Comparison of ENCODE assay signal across 13 cellular contexts in genomic region chr5:149421834-149422233, GRCh38. TPM values are rescaled to one million over a fixed set of nuclear protein-coding genes. Genes with fewer than 3 reads are reported as not detected.
DNase-seq lines count a peak whose midpoint lies in the region; ATAC-seq and TF ChIP-seq lines count a peak whose summit lies in the region.
"Had no signal": no experiment of that assay in that cellular context is flagged by ENCODE, and none has a peak within 500 bp of the region (broad histone marks: within the 10 kb centered on the region; RNA-seq: fewer than 3 reads in every experiment).

No MANE protein-coding gene starts in this region.

- TF ChIP-seq EP300 in ovary (IDR thresholded peaks at IDR 0.05), result no peak

- no peaks in the 10 kb centered on the region for H3K36me3 Mint-ChIP-seq in CD4-positive, alpha-beta T cell (ENCODE audit: low read depth)
- H3K36me3 Mint-ChIP-seq: CD4-positive, CD25-positive, alpha-beta regulatory T cell had no signal

- H3K4me1 ChIP-seq in Peyer's patch (peaks cover 0 to 25% (median 0%) of the 10 kb centered on the region in 4 donors), ovary (ENCODE audit: insufficient read depth) (peaks cover 53% of the 10 kb centered on the region)

- ATAC-seq in CD4-positive, alpha-beta T cell (ENCODE audit: poor library complexity), result no peak
- ATAC-seq: activated CD4-positive, CD25-positive, alpha-beta regulatory T cell treated with anti-CD3 and anti-CD28 coated beads, Interleukin-2, amount 50 U/mL, for 24 hours had no signal

- H3K4me3 ChIP-seq in AG10803 (ENCODE audit: low read length) (no peak overlapping the region), Peyer's patch (no peak overlapping the region), ovary (no peak overlapping the region)

- H3K9me3 ChIP-seq in Peyer's patch (no peaks in the 10 kb centered on the region), ovary (no peaks in the 10 kb centered on the region)
- H3K9me3 ChIP-seq in CD4-positive, alpha-beta T cell (ENCODE audit: control insufficient read depth, low read length), result no peaks in the 10 kb centered on the region

- TF ChIP-seq POLR2A in Peyer's patch (IDR thresholded peaks at IDR 0.05) (no peak), ovary (IDR thresholded peaks at IDR 0.05) (no peak)

- POLR2A ChIA-PET in CD4-positive, alpha-beta T cell (lab: Charles Lee), result interaction anchor here (0.6 to 1.3 kb wide), 3 partner anchors 101 to 146 kb away, joined by 3 to 4 read pairs (median 3); partner anchors contain the start of gene CSNK1A1

- DNase-seq in AG10803 (ENCODE audit: low read depth), result peak; percentile 66
- no peak for DNase-seq in Peyer's patch
- peak; percentile 44 for DNase-seq in fibroblast of gingiva (ENCODE audit: low read depth)
- no peak for DNase-seq in ovary
- no peak for DNase-seq in CD4-positive, alpha-beta T cell
- DNase-seq in middle frontal gyrus (ENCODE audit: extremely low spot score, low spot score), result no peak
- DNase-seq in UCSD-AML1 (lab: John Stamatoyannopoulos, UW; ENCODE audit: unreplicated experiment), result no peak
- DNase-seq in NOMO-1 treated with dmso at 0.1 percent for 144 hours (lab: John Stamatoyannopoulos, UW; ENCODE audit: unreplicated experiment), result no peak
- DNase-seq: CD4-positive, CD25-positive, alpha-beta regulatory T cell; NCI-H1105 had no signal

- no peak overlapping the region for H3K4me3 Mint-ChIP-seq in CD4-positive, alpha-beta T cell
- H3K4me3 Mint-ChIP-seq: CD4-positive, CD25-positive, alpha-beta regulatory T cell had no signal

- H3K27me3 Mint-ChIP-seq in CD4-positive, alpha-beta T cell, result no peaks in the 10 kb centered on the region

- H3K36me3 ChIP-seq in Peyer's patch (peaks cover 0 to 28% (median 0%) of the 10 kb centered on the region in 3 donors), ovary (no peaks in the 10 kb centered on the region)

- no peak overlapping the region for H3K27ac Mint-ChIP-seq in CD4-positive, alpha-beta T cell
- H3K27ac Mint-ChIP-seq: CD4-positive, CD25-positive, alpha-beta regulatory T cell had no signal

- H3K9me3 Mint-ChIP-seq in CD4-positive, alpha-beta T cell, result no peaks in the 10 kb centered on the region
- H3K9me3 Mint-ChIP-seq: CD4-positive, CD25-positive, alpha-beta regulatory T cell had no signal

- whole genome bisulfite sequencing in ovary, 3 donors, result 22 to 32% (median 26%) methylated on average over 5 of the region's 5 CpGs

- peak overlapping the region; percentile 49 to 90 (median 67) for H3K27ac ChIP-seq in Peyer's patch
- peak overlapping the region; percentile 37 to 79 for H3K27ac ChIP-seq in ovary
- no peak overlapping the region for H3K27ac ChIP-seq in CD4-positive, alpha-beta T cell (ENCODE audit: low read depth, low read length)

- no peaks in the 10 kb centered on the region for H3K27me3 ChIP-seq in Peyer's patch
- no peaks in the 10 kb centered on the region for H3K27me3 ChIP-seq in ovary
- H3K27me3 ChIP-seq in CD4-positive, alpha-beta T cell (ENCODE audit: control insufficient read depth, insufficient read depth, low read length), result no peaks in the 10 kb centered on the region

- TF ChIP-seq CTCF in AG10803 (conservative IDR thresholded peaks at IDR 0.05; ENCODE audit: low read length) (no peak), Peyer's patch (IDR thresholded peaks at IDR 0.05) (no peak), ovary (IDR thresholded peaks at IDR 0.05) (no peak)
- TF ChIP-seq CTCF in CD4-positive, alpha-beta T cell (IDR thresholded peaks at IDR 0.05), result no peak

- H3K4me1 Mint-ChIP-seq in CD4-positive, alpha-beta T cell (ENCODE audit: low read depth), result peaks cover 11% of the 10 kb centered on the region

- CTCF ChIA-PET in CD4-positive, alpha-beta T cell (lab: Charles Lee), result no interaction called here

- intact Hi-C loops in ovary (cut with DNase I), result loop anchor here in 1 of 4 donors (5.0 kb wide), 1 partner anchor 40 kb away; no protein-coding TSS in a partner anchor
- intact Hi-C loops in CD4-positive, alpha-beta T cell (cut with DNase I, micrococcal nuclease), result no loop called here

RNA-seq across cellular contexts. Expression of gene IL17B, which starts 42.7 kb away (rescaled TPM):
- total RNA-seq in Peyer's patch (not detected), ovary (under 1 TPM in 2 of 7 donors, not detected in 5; 0.47 to 0.54 TPM)
- 1 to 10 TPM in 1 of 2 donors, not detected in 1; 1.7 TPM for polyA plus RNA-seq in ovary
- not detected for total RNA-seq in CD4-positive, alpha-beta T cell
- total RNA-seq: CD4-positive, CD25-positive, alpha-beta regulatory T cell; frontal cortex; HT1080 had no signal
- polyA plus RNA-seq: CD4-positive, CD25-positive, alpha-beta regulatory T cell had no signal

Comparison
In these comparisons a context has a peak if more than half of its experiments do, and no peak if none do; other contexts are left out.
1. DNase-seq: peak in AG10803 (single experiment) and fibroblast of gingiva (single experiment); none in Peyer's patch (0 of 3), ovary (0 of 5), CD4-positive, alpha-beta T cell (0 of 10), middle frontal gyrus (single experiment), UCSD-AML1 (single experiment) and NOMO-1 treated with dmso at 0.1 percent for 144 hours (single experiment).